Comparison of ENCODE assay signal across 25 cellular contexts in genomic region chr3:66237551-66237950, GRCh38.
"Had no signal": no experiment of that assay in that cellular context is flagged by ENCODE, and none has a peak within 500 bp of the region (broad histone marks: within the 10 kb centered on the region; RNA-seq: fewer than 3 reads in every experiment).

No MANE protein-coding gene starts in this region.

- FAIRE-seq: endometrium, keratinocyte, urothelium cell line had no signal

- H2AFZ ChIP-seq: neural progenitor cell had no signal

- H3K4me2 ChIP-seq: neural progenitor cell, smooth muscle cell had no signal

- H3K27ac Mint-ChIP-seq: immature natural killer cell; naive thymus-derived CD8-positive, alpha-beta T cell; neural progenitor cell; type B pancreatic cell had no signal

- H3K4me1 Mint-ChIP-seq: neural progenitor cell had no signal

- H3K27me3 ChIP-seq: gastroesophageal sphincter, neural progenitor cell, ovary, suprapubic skin, thyroid gland had no signal

- H3K9me3 ChIP-seq: left ventricle myocardium inferior, ovary, suprapubic skin, thyroid gland had no signal

- H3K4me1 ChIP-seq: gastroesophageal sphincter, left ventricle myocardium inferior, neural progenitor cell, suprapubic skin, thyroid gland had no signal

- H3K9me3 Mint-ChIP-seq: immature natural killer cell, type B pancreatic cell had no signal

- ATAC-seq: esophagus mucosa; gastroesophageal sphincter; mucosa of descending colon; naive thymus-derived CD8-positive, alpha-beta T cell; right cardiac atrium; stimulated activated effector memory CD8-positive, alpha-beta T cell treated with anti-CD3 and anti-CD28 coated beads, Interleukin-12 subunit alpha, Interleukin-12 subunit beta, amount 100 ng/mL, for 72 hours; stimulated activated naive CD8-positive, alpha-beta T cell treated with anti-CD3 and anti-CD28 coated beads, Interleukin-15, Interleukin-2, amounts not matched to agents 100 U/mL and 50 U/mL, for 24 hours had no signal

- H3K4me3 Mint-ChIP-seq: immature natural killer cell; naive thymus-derived CD8-positive, alpha-beta T cell; neural progenitor cell; stimulated activated effector memory CD8-positive, alpha-beta T cell treated with anti-CD3 and anti-CD28 coated beads, Interleukin-12 subunit alpha, Interleukin-12 subunit beta, amount 100 ng/mL, for 72 hours; type B pancreatic cell had no signal

- H3K4me3 ChIP-seq: gastroesophageal sphincter, left ventricle myocardium inferior, mucosa of descending colon, neural progenitor cell, ovary, smooth muscle cell, suprapubic skin, thyroid gland had no signal

- DNase-seq: cortex of kidney; effector memory CD4-positive, alpha-beta T cell; foreskin fibroblast; glutamatergic neuron; immature natural killer cell; left ventricle myocardium inferior; mucosa of descending colon; naive thymus-derived CD8-positive, alpha-beta T cell; nucleus accumbens; ovary; right cardiac atrium; stimulated activated CD4-positive, alpha-beta T cell treated with anti-CD3 and anti-CD28 coated beads, Interleukin-4, amount 100 ng/mL, for 1 hour; stimulated activated CD8-positive, alpha-beta memory T cell treated with anti-CD3 and anti-CD28 coated beads, Interleukin-4, amount 100 ng/mL, for 48 hours; stimulated activated naive CD8-positive, alpha-beta T cell treated with anti-CD3 and anti-CD28 coated beads, Interleukin-15, Interleukin-2, amounts not matched to agents 100 U/mL and 50 U/mL, for 24 hours; thyroid gland had no signal

- H3K27me3 Mint-ChIP-seq: naive thymus-derived CD8-positive, alpha-beta T cell; type B pancreatic cell had no signal

- H3K27ac ChIP-seq: gastroesophageal sphincter, left ventricle myocardium inferior, neural progenitor cell, ovary, suprapubic skin, thyroid gland had no signal

- H3K36me3 ChIP-seq: ovary, thyroid gland had no signal

- H3K9ac ChIP-seq: neural progenitor cell had no signal
